16 cellular contexts compared by ENCODE assay signal in genomic region chr13:110723598-110723997, GRCh38. TPM values are rescaled to one million over a fixed set of nuclear protein-coding genes. Genes with fewer than 3 reads are reported as not detected.
DNase-seq lines count a peak whose midpoint lies in the region; ATAC-seq and TF ChIP-seq lines count a peak whose summit lies in the region.
"Had no signal": no experiment of that assay in that cellular context is flagged by ENCODE, and none has a peak within 500 bp of the region (broad histone marks: within the 10 kb centered on the region; RNA-seq: fewer than 3 reads in every experiment).

No MANE protein-coding gene starts in this region.

- no peak for ATAC-seq in activated CD4-positive, alpha-beta T cell treated with anti-CD3 and anti-CD28 coated beads for 36 hours
- ATAC-seq in GM23338 (no peak), activated B cell treated with CpG ODN at 0.5 μM for 24 hours (ENCODE audit: low read depth) (no peak)
- ATAC-seq in naive thymus-derived CD8-positive, alpha-beta T cell: no peak
- ATAC-seq: K562 had no signal

- H3K4me1 ChIP-seq in GM23338 (ENCODE audit: insufficient read depth): no peaks in the 10 kb centered on the region

- peaks cover 19% of the 10 kb centered on the region for H4K20me1 ChIP-seq in GM23338 (replicated peaks; ENCODE audit: insufficient read depth)

- H3K27ac Mint-ChIP-seq in activated CD4-positive, alpha-beta T cell treated with anti-CD3 and anti-CD28 coated beads for 36 hours: peak overlapping the region; percentile 17
- H3K27ac Mint-ChIP-seq in activated CD4-positive, alpha-beta T cell treated with anti-CD3 and anti-CD28 coated beads, Interleukin-2, amount 10 ng/mL, durations not matched to agents 7 days and 5 days: no peak overlapping the region
- H3K27ac Mint-ChIP-seq in GM23338 (peak overlapping the region; percentile 23; the same call in 1 of the 2 replicates), activated B cell treated with CpG ODN at 0.5 μM for 24 hours (peak overlapping the region; percentile 46)
- peak overlapping the region in 6 of 10 donors; percentile 25 to 80 (median 53) for H3K27ac Mint-ChIP-seq in naive thymus-derived CD8-positive, alpha-beta T cell

- H3K27me3 Mint-ChIP-seq in activated CD4-positive, alpha-beta T cell treated with anti-CD3 and anti-CD28 coated beads for 36 hours: no peaks in the 10 kb centered on the region
- no peaks in the 10 kb centered on the region for H3K27me3 Mint-ChIP-seq in activated CD4-positive, alpha-beta T cell treated with anti-CD3 and anti-CD28 coated beads, Interleukin-2, amount 10 ng/mL, durations not matched to agents 7 days and 5 days
- no peaks in the 10 kb centered on the region for H3K27me3 Mint-ChIP-seq in GM23338 (ENCODE audit: insufficient read depth, low read depth, poor library complexity)
- no peaks in the 10 kb centered on the region for H3K27me3 Mint-ChIP-seq in activated B cell treated with CpG ODN at 0.5 μM for 24 hours
- H3K27me3 Mint-ChIP-seq in naive thymus-derived CD8-positive, alpha-beta T cell: no peaks in the 10 kb centered on the region

- no peaks in the 10 kb centered on the region for H3K9me3 Mint-ChIP-seq in activated CD4-positive, alpha-beta T cell treated with anti-CD3 and anti-CD28 coated beads for 36 hours (ENCODE audit: low read depth)
- H3K9me3 Mint-ChIP-seq in activated CD4-positive, alpha-beta T cell treated with anti-CD3 and anti-CD28 coated beads, Interleukin-2, amount 10 ng/mL, durations not matched to agents 7 days and 5 days: no peaks in the 10 kb centered on the region
- no peaks in the 10 kb centered on the region for H3K9me3 Mint-ChIP-seq in GM23338
- no peaks in the 10 kb centered on the region for H3K9me3 Mint-ChIP-seq in activated B cell treated with CpG ODN at 0.5 μM for 24 hours
- H3K9me3 Mint-ChIP-seq in naive thymus-derived CD8-positive, alpha-beta T cell: no peaks in the 10 kb centered on the region

- no peak overlapping the region for H3K4me3 ChIP-seq in GM23338
- H3K4me3 ChIP-seq in coronary artery: no peak overlapping the region
- H3K4me3 ChIP-seq: K562 had no signal

- H3K27ac ChIP-seq in GM23338 (ENCODE audit: low read depth) (peak overlapping the region; percentile 76), coronary artery (no peak overlapping the region)
- H3K27ac ChIP-seq: C4-2B, HL-60 had no signal

- no peaks in the 10 kb centered on the region for H3K9me2 ChIP-seq in GM23338 (ENCODE audit: insufficient read depth)

- H3K79me2 ChIP-seq in GM23338 (replicated peaks; ENCODE audit: insufficient read depth): peaks cover 49% of the 10 kb centered on the region

- DNase-seq in activated CD4-positive, alpha-beta T cell treated with anti-CD3 and anti-CD28 coated beads for 36 hours: no peak
- DNase-seq in activated CD4-positive, alpha-beta T cell treated with anti-CD3 and anti-CD28 coated beads, Interleukin-2, amount 10 ng/mL, durations not matched to agents 7 days and 5 days: no peak
- no peak for DNase-seq in GM23338 (ENCODE audit: low spot score)
- no peak for DNase-seq in activated B cell treated with CpG ODN at 0.5 μM for 24 hours
- DNase-seq in naive thymus-derived CD8-positive, alpha-beta T cell: no peak
- DNase-seq in NCI-H2029 (lab: John Stamatoyannopoulos, UW): no peak
- DNase-seq in DMS153 (lab: John Stamatoyannopoulos, UW): no peak
- DNase-seq in coronary artery (ENCODE audit: low spot score): no peak
- DNase-seq: 8988T, COR-L47, NCI-H146, NCI-H345, NCI-H526 treated with DMSO at 0.1 percent for 48 hours had no signal

- peaks cover 29% of the 10 kb centered on the region for H3K4me1 Mint-ChIP-seq in activated CD4-positive, alpha-beta T cell treated with anti-CD3 and anti-CD28 coated beads for 36 hours
- H3K4me1 Mint-ChIP-seq in activated CD4-positive, alpha-beta T cell treated with anti-CD3 and anti-CD28 coated beads, Interleukin-2, amount 10 ng/mL, durations not matched to agents 7 days and 5 days: peaks cover 28% of the 10 kb centered on the region
- no peaks in the 10 kb centered on the region; the same call in 2 of the 3 replicates for H3K4me1 Mint-ChIP-seq in GM23338
- peaks cover 22% of the 10 kb centered on the region for H3K4me1 Mint-ChIP-seq in activated B cell treated with CpG ODN at 0.5 μM for 24 hours
- H3K4me1 Mint-ChIP-seq in naive thymus-derived CD8-positive, alpha-beta T cell: peaks cover 16 to 55% (median 42%) of the 10 kb centered on the region in 4 donors

- intact Hi-C loops in activated CD4-positive, alpha-beta T cell treated with anti-CD3 and anti-CD28 coated beads for 36 hours (cut with DNase I, micrococcal nuclease): no loop called here
- intact Hi-C loops in activated B cell treated with CpG ODN at 0.5 μM for 24 hours (cut with micrococcal nuclease): no loop called here

- CTCF ChIA-PET in activated CD4-positive, alpha-beta T cell treated with anti-CD3 and anti-CD28 coated beads for 36 hours (lab: Charles Lee): interaction anchor here (0.6 kb wide), 1 partner anchor 95 kb away, joined by 3 read pairs; no protein-coding TSS in a partner anchor
- CTCF ChIA-PET in activated CD4-positive, alpha-beta T cell treated with anti-CD3 and anti-CD28 coated beads, Interleukin-2, amount 10 ng/mL, durations not matched to agents 7 days and 5 days (lab: Charles Lee): no interaction called here
- CTCF ChIA-PET in activated B cell treated with CpG ODN at 0.5 μM for 24 hours (lab: Charles Lee): no interaction called here

- TF ChIP-seq CTCF in GM23338 (conservative IDR thresholded peaks at IDR 0.05; ENCODE audit: low read depth in 2 of 2) (no peak), activated B cell treated with CpG ODN at 0.5 μM for 24 hours (IDR thresholded peaks at IDR 0.05) (no peak), coronary artery (IDR thresholded peaks at IDR 0.05) (no peak)

- no peaks in the 10 kb centered on the region for H3K27me3 ChIP-seq in GM23338 (ENCODE audit: insufficient read depth)

- 0 out of 2 replicates have a peak, but pooled peaks cover 5% of the 10 kb centered on the region for H3F3A ChIP-seq in GM23338 (replicated peaks; ENCODE audit: low read depth)

- H3K36me3 Mint-ChIP-seq in activated CD4-positive, alpha-beta T cell treated with anti-CD3 and anti-CD28 coated beads for 36 hours (ENCODE audit: low read depth): peaks cover 19% of the 10 kb centered on the region
- peaks cover 20% of the 10 kb centered on the region for H3K36me3 Mint-ChIP-seq in activated CD4-positive, alpha-beta T cell treated with anti-CD3 and anti-CD28 coated beads, Interleukin-2, amount 10 ng/mL, durations not matched to agents 7 days and 5 days (ENCODE audit: low read depth)
- H3K36me3 Mint-ChIP-seq in GM23338 (ENCODE audit: low read depth) (peaks cover 20% of the 10 kb centered on the region), activated B cell treated with CpG ODN at 0.5 μM for 24 hours (ENCODE audit: low read depth) (peaks cover 37% of the 10 kb centered on the region)
- peaks cover 0 to 34% (median 7%) of the 10 kb centered on the region in 3 donors for H3K36me3 Mint-ChIP-seq in naive thymus-derived CD8-positive, alpha-beta T cell

- H3K4me3 Mint-ChIP-seq in activated CD4-positive, alpha-beta T cell treated with anti-CD3 and anti-CD28 coated beads for 36 hours: no peak overlapping the region
- H3K4me3 Mint-ChIP-seq in activated CD4-positive, alpha-beta T cell treated with anti-CD3 and anti-CD28 coated beads, Interleukin-2, amount 10 ng/mL, durations not matched to agents 7 days and 5 days: no peak overlapping the region
- H3K4me3 Mint-ChIP-seq in GM23338 (no peak overlapping the region), activated B cell treated with CpG ODN at 0.5 μM for 24 hours (no peak overlapping the region)
- H3K4me3 Mint-ChIP-seq in naive thymus-derived CD8-positive, alpha-beta T cell: no peak overlapping the region

- no peak overlapping the region for H3K4me2 ChIP-seq in GM23338

- H3K36me3 ChIP-seq in GM23338 (ENCODE audit: insufficient read depth): no peaks in the 10 kb centered on the region; the same call in 1 of the 2 replicates

- POLR2A ChIA-PET in activated CD4-positive, alpha-beta T cell treated with anti-CD3 and anti-CD28 coated beads for 36 hours (lab: Charles Lee): interaction anchor here (0.7 kb wide), 1 partner anchor 934 kb away, joined by 3 read pairs; no protein-coding TSS in a partner anchor
- POLR2A ChIA-PET in activated CD4-positive, alpha-beta T cell treated with anti-CD3 and anti-CD28 coated beads, Interleukin-2, amount 10 ng/mL, durations not matched to agents 7 days and 5 days (lab: Charles Lee): no interaction called here
- POLR2A ChIA-PET in activated B cell treated with CpG ODN at 0.5 μM for 24 hours (lab: Charles Lee): interaction anchor here (0.7 to 1.7 kb wide), 2 partner anchors 8 to 97 kb away, joined by 5 to 9 read pairs; no protein-coding TSS in a partner anchor
- POLR2A ChIA-PET in naive thymus-derived CD8-positive, alpha-beta T cell (lab: Charles Lee): no interaction called here

- no peak overlapping the region for H2AFZ ChIP-seq in GM23338

RNA-seq across cellular contexts. Expression of gene ING1, which starts 10.1 kb away (rescaled TPM):
- total RNA-seq in activated CD4-positive, alpha-beta T cell treated with anti-CD3 and anti-CD28 coated beads for 36 hours: 10 to 100 TPM; 19.6 to 19.7 TPM
- total RNA-seq in activated CD4-positive, alpha-beta T cell treated with anti-CD3 and anti-CD28 coated beads, Interleukin-2, amount 10 ng/mL, durations not matched to agents 7 days and 5 days: 10 to 100 TPM; 16.0 to 21.3 TPM
- 34.4 and 35.8 TPM in 2 replicates for total RNA-seq in GM23338 (2014; rRNA removed; shearing (Covaris generic))
- polyA plus RNA-seq in GM23338 (2016; fragmentation: Nextera tagmentation; extraction: Ambion mirVana): 26.9 and 27.4 TPM in 2 replicates
- total RNA-seq in activated B cell treated with CpG ODN at 0.5 μM for 24 hours: 14.3 and 15.3 TPM in 2 replicates
- 10 to 100 TPM; 22.5 to 23.9 TPM for total RNA-seq in naive thymus-derived CD8-positive, alpha-beta T cell
- 10 to 100 TPM in 2 of 3 donors, 1 to 10 TPM in 1; 7.9 to 17.5 (median 10.7) TPM for polyA plus RNA-seq in naive thymus-derived CD8-positive, alpha-beta T cell

RNA-seq across cellular contexts. Expression of gene CARS2, which starts 17.7 kb away (rescaled TPM):
- total RNA-seq in activated CD4-positive, alpha-beta T cell treated with anti-CD3 and anti-CD28 coated beads for 36 hours: 10 to 100 TPM; 52.1 to 55.8 TPM
- total RNA-seq in activated CD4-positive, alpha-beta T cell treated with anti-CD3 and anti-CD28 coated beads, Interleukin-2, amount 10 ng/mL, durations not matched to agents 7 days and 5 days: 10 to 100 TPM; 58.9 to 69.5 TPM
- 39.0 and 46.8 TPM in 2 replicates for total RNA-seq in GM23338 (2014; rRNA removed; shearing (Covaris generic))
- 53.5 and 58.6 TPM in 2 replicates for polyA plus RNA-seq in GM23338 (2016; fragmentation: Nextera tagmentation; extraction: Ambion mirVana)
- 90.1 and 115 TPM in 2 replicates for total RNA-seq in activated B cell treated with CpG ODN at 0.5 μM for 24 hours
- total RNA-seq in naive thymus-derived CD8-positive, alpha-beta T cell: 100 to 1,000 TPM; 110 to 124 TPM
- 10 to 100 TPM; 35.9 to 47.1 (median 44.0) TPM for polyA plus RNA-seq in naive thymus-derived CD8-positive, alpha-beta T cell

Comparison
In these comparisons a context has a peak if more than half of its experiments do, and no peak if none do; other contexts are left out.
1. POLR2A ChIA-PET loops: an anchor here in activated CD4-positive, alpha-beta T cell treated with anti-CD3 and anti-CD28 coated beads for 36 hours (0.7 kb wide) and activated B cell treated with CpG ODN at 0.5 μM for 24 hours (0.7 to 1.7 kb wide); none called in activated CD4-positive, alpha-beta T cell treated with anti-CD3 and anti-CD28 coated beads, Interleukin-2, amount 10 ng/mL, durations not matched to agents 7 days and 5 days and naive thymus-derived CD8-positive, alpha-beta T cell.